ENCODE assay signal across 9 cellular contexts in the genomic region with DNA sequence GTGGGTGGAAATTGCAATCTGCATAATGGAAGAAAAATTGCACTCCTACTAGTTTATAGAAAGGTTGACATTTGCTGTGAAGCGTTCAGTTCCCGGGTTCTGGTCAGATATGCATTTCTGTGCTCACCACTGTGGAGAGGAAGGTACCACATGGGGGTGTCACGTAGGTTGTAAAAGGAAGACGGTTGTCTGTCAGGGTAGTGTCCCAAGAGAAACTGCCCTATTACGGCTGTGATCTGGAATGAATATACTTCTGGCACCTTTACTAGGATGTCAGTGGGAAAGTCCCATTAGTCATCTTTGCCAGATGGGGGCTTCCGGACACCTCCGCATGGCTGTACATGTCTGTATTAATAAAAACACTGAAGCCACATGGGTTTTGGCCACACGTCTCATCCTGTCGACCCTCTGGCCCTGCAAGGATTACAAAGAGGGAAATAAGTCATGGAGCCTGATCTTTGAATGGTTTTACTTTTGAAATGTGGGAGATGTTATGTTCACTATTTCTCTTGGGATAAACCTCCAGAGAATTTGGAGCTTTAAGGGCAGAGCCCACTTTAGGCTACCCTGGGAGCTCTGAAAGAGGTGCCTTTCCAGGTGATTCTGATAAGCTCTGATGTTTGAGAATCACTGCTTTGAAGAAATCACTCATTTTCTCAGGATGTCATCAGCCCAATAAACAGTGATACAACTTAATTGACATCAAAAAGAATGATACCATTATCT.
DNase-seq lines count a peak whose midpoint lies in the region; ATAC-seq, FAIRE-seq and TF ChIP-seq lines count a peak whose summit lies in the region.
"Had no signal": no experiment of that assay in that cellular context is flagged by ENCODE, and none has a peak within 500 bp of the region (broad histone marks: within the 10 kb centered on the region; RNA-seq: fewer than 3 reads in every experiment).

No MANE protein-coding gene starts in this region.

- no peaks in the 10 kb centered on the region for H3K9me3 Mint-ChIP-seq in chondrocyte (ENCODE audit: low read depth)

- no peaks in the 10 kb centered on the region for H4K20me1 ChIP-seq in GM23248 (ENCODE audit: insufficient read depth)

- no peak overlapping the region for H3K4me2 ChIP-seq in GM23248 (ENCODE audit: unreplicated experiment)

- H3K36me3 ChIP-seq in GM23248 (ENCODE audit: low read depth): no peaks in the 10 kb centered on the region
- H3K36me3 ChIP-seq in body of pancreas (replicated peaks in 1 of 2; ENCODE audit: insufficient read depth in 1 of 2, low read depth in 2 of 2): no peaks in the 10 kb centered on the region

- intact Hi-C loops in body of pancreas (cut with DNase I): no loop called here

- peaks cover 14% of the 10 kb centered on the region for H3K27me3 Mint-ChIP-seq in chondrocyte (ENCODE audit: low read depth)

- H3K9me2 ChIP-seq in GM23248 (ENCODE audit: insufficient read depth): no peaks in the 10 kb centered on the region

- in situ Hi-C loops in GM23248 (cut with MboI) (no loop called here), G401 (cut with HindIII; ENCODE audit: low sequenced_read_pairs) (no loop called here)

- H3K4me1 Mint-ChIP-seq in chondrocyte (ENCODE audit: low read depth): peaks cover 2% of the 10 kb centered on the region

- H2AFZ ChIP-seq in GM23248: no peak overlapping the region

- DNase-seq in GM12891 (ENCODE audit: insufficient read length, low spot score) (no peak), GM23248 (peak; percentile 44), RPMI7951 (ENCODE audit: low read depth) (peak; percentile 84), epithelial cell of esophagus (ENCODE audit: low read depth) (peak; percentile 87), chondrocyte (ENCODE audit: low spot score) (no peak), frontal cortex (ENCODE audit: low spot score in 2 of 2) (no peak), G401 (ENCODE audit: low spot score) (no peak), body of pancreas (no peak)

- 0 out of 2 replicates have a peak, but pooled peaks cover 3% of the 10 kb centered on the region for H3K27me3 ChIP-seq in GM23248 (replicated peaks; ENCODE audit: insufficient read depth)
- H3K27me3 ChIP-seq in body of pancreas: no peaks in the 10 kb centered on the region

- no peak for TF ChIP-seq POLR2A in GM12891 (IDR thresholded peaks at IDR 0.05; ENCODE audit: low read depth, low read length)
- TF ChIP-seq POLR2A in body of pancreas (IDR thresholded peaks at IDR 0.05): no peak

- H3K4me3 ChIP-seq in GM23248: no peak overlapping the region
- no peak overlapping the region for H3K4me3 ChIP-seq in epithelial cell of esophagus (ENCODE audit: low read length)
- H3K4me3 ChIP-seq in body of pancreas: no peak overlapping the region

- FAIRE-seq in GM12891 (lab: Jason Lieb, UNC) (peak; percentile 92), frontal cortex (lab: Jason Lieb, UNC) (no peak)
- FAIRE-seq: H1 had no signal

- H3K9ac ChIP-seq in GM23248: no peak overlapping the region

- H3K36me3 Mint-ChIP-seq in chondrocyte (ENCODE audit: low read depth): no peaks in the 10 kb centered on the region

- no peaks in the 10 kb centered on the region for H3K79me2 ChIP-seq in GM23248 (ENCODE audit: insufficient read depth)

- H3K27ac ChIP-seq in GM23248 (no peak overlapping the region), body of pancreas (no peak overlapping the region)

- H3K4me3 Mint-ChIP-seq in chondrocyte (ENCODE audit: unreplicated experiment): no peak overlapping the region

- 0 out of 2 replicates have a peak, but pooled peaks cover 2% of the 10 kb centered on the region for H3K4me1 ChIP-seq in GM23248 (ENCODE audit: insufficient read depth)
- no peaks in the 10 kb centered on the region for H3K4me1 ChIP-seq in body of pancreas

- ATAC-seq in body of pancreas: no peak

- H3F3A ChIP-seq in GM23248 (ENCODE audit: insufficient read depth): no peaks in the 10 kb centered on the region

- no peak overlapping the region for H3K27ac Mint-ChIP-seq in chondrocyte (ENCODE audit: unreplicated experiment)

- 21 to 22% methylated on average over 9 of the region's 9 CpGs for WGBS in GM23248 (ENCODE audit: low coverage in 1 of 2, low lambda C conversion rate in 2 of 2, missing lambda C conversion rate in 2 of 2), 2 experiments
- 64 to 67% methylated on average over 9 of the region's 9 CpGs for WGBS in body of pancreas, 2 donors

- H3K9me3 ChIP-seq in GM23248 (ENCODE audit: low read depth) (no peaks in the 10 kb centered on the region), body of pancreas (no peaks in the 10 kb centered on the region)

- TF ChIP-seq CTCF in epithelial cell of esophagus (IDR thresholded peaks at IDR 0.05; ENCODE audit: insufficient read depth, low read depth, low read length, missing control alignments) (no peak), chondrocyte (IDR thresholded peaks at IDR 0.05) (no peak), body of pancreas (IDR thresholded peaks at IDR 0.05) (no peak)

TF ChIP-seq in GM12891, 5 proteins besides CTCF, POLR2A, EP300 and RAD21:
- TF ChIP-seq PAX5 (IDR thresholded peaks at IDR 0.05; ENCODE audit: insufficient read depth, low read length, severe bottlenecking): no peak
- TF ChIP-seq POU2F2 (IDR thresholded peaks at IDR 0.05; ENCODE audit: low read depth, low read length): peak; percentile 94
- peak; percentile 43; the same call in 1 of the 2 replicates for TF ChIP-seq TAF1 (IDR thresholded peaks at IDR 0.05; ENCODE audit: low read depth, low read length)
- TF ChIP-seq SPI1 (IDR thresholded peaks at IDR 0.05; ENCODE audit: low read depth, low read length): no peak
- peak; percentile 53 for TF ChIP-seq POLR2AphosphoS5 (IDR thresholded peaks at IDR 0.05; ENCODE audit: low read depth, low read length)

Comparison
In these comparisons a context has a peak if more than half of its experiments do, and no peak if none do; other contexts are left out.
1. DNase-seq: peak in GM23248 (single experiment), RPMI7951 (single experiment) and epithelial cell of esophagus (single experiment); none in GM12891 (single experiment), chondrocyte (single experiment), frontal cortex (0 of 2), G401 (single experiment) and body of pancreas (0 of 4).